In the genomic region with DNA sequence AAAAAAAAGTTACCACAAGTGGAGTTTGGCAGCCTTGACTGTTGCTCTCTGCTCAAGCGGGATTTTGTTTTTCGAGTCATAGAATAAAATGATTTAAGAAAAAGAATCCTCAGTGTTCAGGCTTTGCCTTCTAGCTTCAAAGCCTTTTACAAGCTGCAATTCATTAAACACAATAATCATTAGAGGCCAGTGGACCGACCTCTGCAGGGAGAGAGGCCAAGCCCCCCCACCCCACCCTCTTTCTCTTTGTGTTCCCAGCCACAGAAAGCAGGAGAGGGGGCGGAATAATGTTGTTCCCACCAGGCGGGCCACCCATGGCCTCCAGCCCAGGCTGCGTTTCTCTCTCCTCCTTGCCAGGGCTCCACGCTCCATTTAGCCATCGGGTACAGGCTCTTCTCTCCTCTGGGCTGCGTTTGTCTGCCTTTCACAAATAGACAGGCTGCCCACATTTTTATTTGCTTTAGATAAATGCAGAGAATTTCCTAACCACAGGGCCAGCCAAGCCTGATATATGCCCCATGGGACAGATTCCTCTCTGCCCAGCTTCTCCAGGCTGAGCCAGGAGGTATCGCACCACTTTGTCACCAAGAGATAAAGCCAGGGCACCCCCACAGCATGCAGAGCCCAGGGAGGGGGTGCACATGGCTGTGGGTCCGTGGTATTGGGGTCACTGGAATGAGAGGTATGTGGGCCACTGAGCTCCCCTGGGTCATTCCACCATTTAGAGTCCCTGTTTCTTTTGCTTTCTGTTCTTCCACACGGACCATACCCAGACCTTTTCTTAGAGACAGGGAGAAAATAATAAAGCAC, we compare ENCODE assay signal across 9 cellular contexts.
DNase-seq lines count a peak whose midpoint lies in the region; ATAC-seq, FAIRE-seq and TF ChIP-seq lines count a peak whose summit lies in the region.
"Had no signal": no experiment of that assay in that cellular context is flagged by ENCODE, and none has a peak within 500 bp of the region (broad histone marks: within the 10 kb centered on the region; RNA-seq: fewer than 3 reads in every experiment).

No MANE protein-coding gene starts in this region.

- intact Hi-C loops in testis (cut with DNase I; ENCODE audit: low total_unique reads) = no loop called here
- intact Hi-C loops in CD4-positive, alpha-beta memory T cell (cut with micrococcal nuclease) = no loop called here

- no peaks in the 10 kb centered on the region for H3F3A ChIP-seq in Loucy (ENCODE audit: low read depth)

- H3K4me1 ChIP-seq in Loucy (ENCODE audit: insufficient read depth, low read length, poor library complexity, severe bottlenecking) = peaks cover 29% of the 10 kb centered on the region
- peaks cover 9% of the 10 kb centered on the region for H3K4me1 ChIP-seq in astrocyte (ENCODE audit: insufficient read depth, low read length)
- peaks cover 14% of the 10 kb centered on the region for H3K4me1 ChIP-seq in testis
- no peaks in the 10 kb centered on the region for H3K4me1 ChIP-seq in CD4-positive, alpha-beta memory T cell (ENCODE audit: insufficient read depth, low read length)

- H3K36me3 Mint-ChIP-seq in astrocyte (ENCODE audit: low read depth, unreplicated experiment) = no peaks in the 10 kb centered on the region
- no peaks in the 10 kb centered on the region for H3K36me3 Mint-ChIP-seq in CD4-positive, alpha-beta memory T cell
- no peaks in the 10 kb centered on the region for H3K36me3 Mint-ChIP-seq in activated T-cell treated with anti-CD3 and anti-CD28 coated beads, Interleukin-2, amount 50 U/mL, for 72 hours (ENCODE audit: insufficient read depth in 2 of 2)

- FAIRE-seq in astrocyte (lab: Jason Lieb, UNC) = no peak

- no peak for ATAC-seq in activated T-cell treated with anti-CD3 and anti-CD28 coated beads, Interleukin-2, amount 50 U/mL, for 72 hours (replicated peaks in 1 of 2)

- H3K27me3 Mint-ChIP-seq in astrocyte (ENCODE audit: low read depth, unreplicated experiment) = peaks cover 5% of the 10 kb centered on the region
- H3K27me3 Mint-ChIP-seq in CD4-positive, alpha-beta memory T cell = peaks cover 33 to 38% of the 10 kb centered on the region in 2 donors
- peaks cover 53% of the 10 kb centered on the region for H3K27me3 Mint-ChIP-seq in activated T-cell treated with anti-CD3 and anti-CD28 coated beads, Interleukin-2, amount 50 U/mL, for 72 hours (ENCODE audit: low read depth)

- TF ChIP-seq CTCF in Loucy (conservative IDR thresholded peaks at IDR 0.05; ENCODE audit: low read length) (no peak), astrocyte (IDR thresholded peaks at IDR 0.05; ENCODE audit: insufficient read depth, low read depth, low read length) (no peak), testis (IDR thresholded peaks at IDR 0.05) (no peak)

- peak overlapping the region; percentile 28 for H3K4me3 Mint-ChIP-seq in astrocyte (ENCODE audit: unreplicated experiment)
- H3K4me3 Mint-ChIP-seq in CD4-positive, alpha-beta memory T cell = no peak overlapping the region
- no peak overlapping the region for H3K4me3 Mint-ChIP-seq in activated T-cell treated with anti-CD3 and anti-CD28 coated beads, Interleukin-2, amount 50 U/mL, for 72 hours

- no peaks in the 10 kb centered on the region for H3K9me2 ChIP-seq in Loucy (replicated peaks; ENCODE audit: low read depth, low read length)

- peaks cover 21% of the 10 kb centered on the region for H3K4me1 Mint-ChIP-seq in astrocyte (ENCODE audit: low read depth, unreplicated experiment)
- H3K4me1 Mint-ChIP-seq in CD4-positive, alpha-beta memory T cell = no peaks in the 10 kb centered on the region
- no peaks in the 10 kb centered on the region for H3K4me1 Mint-ChIP-seq in activated T-cell treated with anti-CD3 and anti-CD28 coated beads, Interleukin-2, amount 50 U/mL, for 72 hours (ENCODE audit: low read depth)

- H2AFZ ChIP-seq in Loucy (ENCODE audit: low read length) = no peak overlapping the region
- H2AFZ ChIP-seq in astrocyte (ENCODE audit: low read depth, low read length) = no peak overlapping the region

- no peaks in the 10 kb centered on the region for H3K36me3 ChIP-seq in Loucy (ENCODE audit: insufficient read depth, low read length)
- no peaks in the 10 kb centered on the region for H3K36me3 ChIP-seq in astrocyte (ENCODE audit: insufficient read depth, low read length)
- H3K36me3 ChIP-seq in testis (ENCODE audit: low read depth, missing control alignments) = no peaks in the 10 kb centered on the region
- H3K36me3 ChIP-seq in CD4-positive, alpha-beta memory T cell (ENCODE audit: insufficient read depth, low read length) = no peaks in the 10 kb centered on the region

- H3K9me3 Mint-ChIP-seq in astrocyte (ENCODE audit: unreplicated experiment) = no peaks in the 10 kb centered on the region
- H3K9me3 Mint-ChIP-seq in CD4-positive, alpha-beta memory T cell = peaks cover 0 to 3% (median 0%) of the 10 kb centered on the region in 8 donors
- H3K9me3 Mint-ChIP-seq in activated T-cell treated with anti-CD3 and anti-CD28 coated beads, Interleukin-2, amount 50 U/mL, for 72 hours = peaks cover 0 to 1% of the 10 kb centered on the region in 2 donors

- POLR2A ChIA-PET in CD4-positive, alpha-beta memory T cell (lab: Charles Lee; ENCODE audit: partially characterized antibody) = no interaction called here

- H3K4me2 ChIP-seq in Loucy (ENCODE audit: low read depth, low read length, poor library complexity, severe bottlenecking) = peak overlapping the region; percentile 59
- peak overlapping the region; percentile 36 for H3K4me2 ChIP-seq in astrocyte (ENCODE audit: low read length)

- H3K27me3 ChIP-seq in Loucy (ENCODE audit: insufficient read depth, low read length, poor library complexity, severe bottlenecking) (no peaks in the 10 kb centered on the region), astrocyte (ENCODE audit: insufficient read depth, low read length) (no peaks in the 10 kb centered on the region), testis (no peaks in the 10 kb centered on the region)
- H3K27me3 ChIP-seq in CD4-positive, alpha-beta memory T cell (ENCODE audit: insufficient read depth, low read length) = no peaks in the 10 kb centered on the region

- no peaks in the 10 kb centered on the region for H3K9me3 ChIP-seq in Loucy (ENCODE audit: insufficient read depth, low read depth, low read length)
- H3K9me3 ChIP-seq in astrocyte (ENCODE audit: insufficient read depth, low read depth, low read length) = no peaks in the 10 kb centered on the region
- H3K9me3 ChIP-seq in testis = no peaks in the 10 kb centered on the region
- H3K9me3 ChIP-seq in CD4-positive, alpha-beta memory T cell (ENCODE audit: control insufficient read depth in 1 of 2, low read length in 2 of 2) = no peaks in the 10 kb centered on the region

- DNase-seq in astrocyte (ENCODE audit: low read depth) (peak; percentile 52), kidney tubule cell (ENCODE audit: low spot score) (peak; percentile 51), testis (peak; percentile 50), NCI-H128 (lab: John Stamatoyannopoulos, UW; ENCODE audit: unreplicated experiment) (no peak), NCI-H2227 treated with DMSO at 0.1 percent for 48 hours (lab: John Stamatoyannopoulos, UW) (no peak)
- no peak for DNase-seq in CD4-positive, alpha-beta memory T cell
- no peak for DNase-seq in activated T-cell treated with anti-CD3 and anti-CD28 coated beads, Interleukin-2, amount 50 U/mL, for 72 hours
- DNase-seq: Karpas-422 had no signal

- CTCF ChIA-PET in CD4-positive, alpha-beta memory T cell (lab: Charles Lee; ENCODE audit: partially characterized antibody) = no interaction called here

- H3K27ac Mint-ChIP-seq in astrocyte (ENCODE audit: unreplicated experiment) = no peak overlapping the region
- no peak overlapping the region for H3K27ac Mint-ChIP-seq in CD4-positive, alpha-beta memory T cell
- no peak overlapping the region for H3K27ac Mint-ChIP-seq in activated T-cell treated with anti-CD3 and anti-CD28 coated beads, Interleukin-2, amount 50 U/mL, for 72 hours

- H3K27ac ChIP-seq in astrocyte (ENCODE audit: low read depth, low read length) (no peak overlapping the region), testis (peak overlapping the region in 1 of 2 donors; percentile 46)
- no peak overlapping the region for H3K27ac ChIP-seq in CD4-positive, alpha-beta memory T cell (ENCODE audit: low read depth, low read length)

- H4K20me1 ChIP-seq in Loucy (ENCODE audit: insufficient read depth, low read length, poor library complexity, severe bottlenecking) = no peaks in the 10 kb centered on the region
- H4K20me1 ChIP-seq in astrocyte (ENCODE audit: insufficient read depth, low read length) = no peaks in the 10 kb centered on the region

- no peaks in the 10 kb centered on the region for H3K79me2 ChIP-seq in Loucy (ENCODE audit: insufficient read depth, low read length)
- H3K79me2 ChIP-seq in astrocyte (ENCODE audit: insufficient read depth, low read length) = no peaks in the 10 kb centered on the region

- H3K4me3 ChIP-seq in Loucy (ENCODE audit: low read length, poor library complexity, severe bottlenecking) (peak overlapping the region; percentile 36), astrocyte (ENCODE audit: insufficient read depth, low read depth, low read length) (no peak overlapping the region), testis (no peak overlapping the region)
- no peak overlapping the region for H3K4me3 ChIP-seq in CD4-positive, alpha-beta memory T cell (ENCODE audit: low read length in 2 of 2)

- H3K9ac ChIP-seq in Loucy (ENCODE audit: low read depth, low read length, poor library complexity, severe bottlenecking) (peak overlapping the region; percentile 6), astrocyte (ENCODE audit: low read length) (no peak overlapping the region)

- no peak for TF ChIP-seq POLR2A in testis (IDR thresholded peaks at IDR 0.05)

- WGBS in testis, 2 donors = 38 to 57% methylated on average over 12 of the region's 12 CpGs

Comparison
In these comparisons a context has a peak if more than half of its experiments do, and no peak if none do; other contexts are left out.
1. DNase-seq: peak in astrocyte (single experiment), kidney tubule cell (single experiment) and testis (single experiment); none in NCI-H128 (single experiment), CD4-positive, alpha-beta memory T cell (0 of 5), activated T-cell treated with anti-CD3 and anti-CD28 coated beads, Interleukin-2, amount 50 U/mL, for 72 hours (0 of 2) and NCI-H2227 treated with DMSO at 0.1 percent for 48 hours (single experiment).